17 cellular contexts compared by ENCODE assay signal in the genomic region with DNA sequence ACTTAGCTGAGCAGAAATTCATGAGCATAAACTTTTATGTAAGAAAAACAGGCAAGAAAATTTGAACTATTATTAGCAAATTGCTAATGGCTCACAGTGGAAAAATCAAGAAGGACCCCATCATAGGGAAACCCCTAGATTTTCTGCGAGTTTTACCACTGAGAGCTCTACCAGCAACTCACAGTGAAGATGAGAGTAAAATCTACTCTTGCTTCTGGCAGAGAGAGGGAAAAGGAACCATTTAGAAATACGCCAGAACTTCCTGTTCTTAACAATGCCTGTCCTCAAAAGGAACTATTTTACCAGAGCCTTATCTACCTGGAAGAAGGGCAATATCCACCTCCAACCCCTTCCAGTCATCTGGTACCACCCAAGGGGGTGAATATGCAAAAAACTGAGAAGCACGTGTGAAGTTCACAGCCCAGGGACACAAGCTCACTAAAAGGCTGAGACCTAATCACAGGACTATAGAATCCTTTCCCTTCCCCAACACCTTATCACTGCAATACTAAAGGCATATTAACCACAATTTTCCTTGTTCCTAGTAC. TPM values are rescaled to one million over a fixed set of nuclear protein-coding genes. Genes with fewer than 3 reads are reported as not detected.
DNase-seq lines count a peak whose midpoint lies in the region; ATAC-seq and TF ChIP-seq lines count a peak whose summit lies in the region.
"Had no signal": no experiment of that assay in that cellular context is flagged by ENCODE, and none has a peak within 500 bp of the region (broad histone marks: within the 10 kb centered on the region; RNA-seq: fewer than 3 reads in every experiment).

No MANE protein-coding gene starts in this region.

- TF ChIP-seq CTCF in CD14-positive monocyte (IDR thresholded peaks at IDR 0.05) (no peak), activated B cell treated with CpG ODN at 0.5 μM for 24 hours (IDR thresholded peaks at IDR 0.05) (no peak)

- H3K9me3 Mint-ChIP-seq in CD14-positive monocyte (peaks cover 0 to 5% (median 2%) of the 10 kb centered on the region in 7 donors), activated B cell treated with CpG ODN at 0.5 μM for 24 hours (peaks cover 9% of the 10 kb centered on the region)

- H3K4me1 Mint-ChIP-seq in CD14-positive monocyte (peaks cover 31% of the 10 kb centered on the region), activated B cell treated with CpG ODN at 0.5 μM for 24 hours (peaks cover 43% of the 10 kb centered on the region)

- intact Hi-C loops in CD14-positive monocyte (cut with micrococcal nuclease) (no loop called here), activated B cell treated with CpG ODN at 0.5 μM for 24 hours (cut with micrococcal nuclease) (no loop called here)

- peak overlapping the region in 4 of 7 donors; percentile 30 to 83 (median 58) for H3K27ac Mint-ChIP-seq in CD14-positive monocyte
- no peak overlapping the region for H3K27ac Mint-ChIP-seq in activated B cell treated with CpG ODN at 0.5 μM for 24 hours
- H3K27ac Mint-ChIP-seq: activated CD4-positive, alpha-beta T cell treated with anti-CD3 and anti-CD28 coated beads, Interleukin-2, amount 10 ng/mL, durations not matched to agents 24 days and 14 days; T-helper 2 cell treated with Interferon-gamma antibody and Interleukin-4, amounts not matched to agents 5 μg/mL and 100 μg/mL, for 36 hours had no signal

- DNase-seq in CD14-positive monocyte (ENCODE audit: low spot score) (no peak), activated B cell treated with CpG ODN at 0.5 μM for 24 hours (no peak), NCI-H2107 treated with DMSO at 0.1 percent for 48 hours (lab: John Stamatoyannopoulos, UW; ENCODE audit: unreplicated experiment) (no peak), germinal center (ENCODE audit: low spot score) (no peak), D341Med (ENCODE audit: low spot score) (no peak)
- DNase-seq: activated CD4-positive, alpha-beta T cell treated with anti-CD3 and anti-CD28 coated beads, Interleukin-2, amount 10 ng/mL, durations not matched to agents 24 days and 14 days; activated T-cell treated with anti-CD3 and anti-CD28 coated beads, Interleukin-2, amount 50 U/mL, for 48 hours; islet precursor cell; midbrain; NCI-H1694; NCI-H526 treated with DMSO at 0.1 percent for 48 hours; pancreas; stimulated activated naive CD8-positive, alpha-beta T cell treated with anti-CD3 and anti-CD28 coated beads, Interleukin-15, amount 100 ng/mL, for 72 hours had no signal

- H3K27me3 Mint-ChIP-seq in CD14-positive monocyte (ENCODE audit: low read depth in 3 of 3) (no peaks in the 10 kb centered on the region), activated B cell treated with CpG ODN at 0.5 μM for 24 hours (no peaks in the 10 kb centered on the region)
- H3K27me3 Mint-ChIP-seq: activated CD4-positive, alpha-beta T cell treated with anti-CD3 and anti-CD28 coated beads, Interleukin-2, amount 10 ng/mL, durations not matched to agents 24 days and 14 days; stimulated activated naive CD8-positive, alpha-beta T cell treated with anti-CD3 and anti-CD28 coated beads, Interleukin-15, amount 100 ng/mL, for 72 hours had no signal

- H3K4me3 Mint-ChIP-seq in CD14-positive monocyte: no peak overlapping the region
- H3K4me3 Mint-ChIP-seq in activated B cell treated with CpG ODN at 0.5 μM for 24 hours: peak overlapping the region; percentile 32
- H3K4me3 Mint-ChIP-seq: activated CD4-positive, alpha-beta T cell treated with anti-CD3 and anti-CD28 coated beads, Interleukin-2, amount 10 ng/mL, durations not matched to agents 24 days and 14 days; T-helper 2 cell treated with Interferon-gamma antibody and Interleukin-4, amounts not matched to agents 5 μg/mL and 100 μg/mL, for 36 hours had no signal

- H3K36me3 Mint-ChIP-seq in CD14-positive monocyte (peaks cover 15 to 23% of the 10 kb centered on the region in 2 donors), activated B cell treated with CpG ODN at 0.5 μM for 24 hours (ENCODE audit: low read depth) (peaks cover 26% of the 10 kb centered on the region)

- CTCF ChIA-PET in activated B cell treated with CpG ODN at 0.5 μM for 24 hours (lab: Charles Lee): no interaction called here

- POLR2A ChIA-PET in activated B cell treated with CpG ODN at 0.5 μM for 24 hours (lab: Charles Lee): no interaction called here

- ATAC-seq in GM18909 (IDR thresholded peaks at IDR 0.05; ENCODE audit: poor library complexity, unreplicated experiment) (peak; percentile 67), HG02938 (IDR thresholded peaks at IDR 0.05; ENCODE audit: unreplicated experiment) (peak; percentile 74), activated B cell treated with CpG ODN at 0.5 μM for 24 hours (ENCODE audit: low read depth) (no peak), GM21526 (IDR thresholded peaks at IDR 0.05; ENCODE audit: low FRiP score, unreplicated experiment) (no peak)
- ATAC-seq: pancreas; stimulated activated naive CD8-positive, alpha-beta T cell treated with anti-CD3 and anti-CD28 coated beads, Interleukin-15, amount 100 ng/mL, for 72 hours had no signal

RNA-seq across cellular contexts. Expression of a gene that starts 34.4 kb away (rescaled TPM):
- 10 to 100 TPM; 10.5 to 14.4 TPM for polyA plus RNA-seq in CD14-positive monocyte
- total RNA-seq in activated B cell treated with CpG ODN at 0.5 μM for 24 hours: 12.1 and 13.1 TPM in 2 replicates

Comparison
In these comparisons a context has a peak if more than half of its experiments do, and no peak if none do; other contexts are left out.
1. ATAC-seq: peak in GM18909 (single experiment) and HG02938 (single experiment); none in activated B cell treated with CpG ODN at 0.5 μM for 24 hours (single experiment) and GM21526 (single experiment).